ENCODE assay signal across 14 cellular contexts in the genomic region with DNA sequence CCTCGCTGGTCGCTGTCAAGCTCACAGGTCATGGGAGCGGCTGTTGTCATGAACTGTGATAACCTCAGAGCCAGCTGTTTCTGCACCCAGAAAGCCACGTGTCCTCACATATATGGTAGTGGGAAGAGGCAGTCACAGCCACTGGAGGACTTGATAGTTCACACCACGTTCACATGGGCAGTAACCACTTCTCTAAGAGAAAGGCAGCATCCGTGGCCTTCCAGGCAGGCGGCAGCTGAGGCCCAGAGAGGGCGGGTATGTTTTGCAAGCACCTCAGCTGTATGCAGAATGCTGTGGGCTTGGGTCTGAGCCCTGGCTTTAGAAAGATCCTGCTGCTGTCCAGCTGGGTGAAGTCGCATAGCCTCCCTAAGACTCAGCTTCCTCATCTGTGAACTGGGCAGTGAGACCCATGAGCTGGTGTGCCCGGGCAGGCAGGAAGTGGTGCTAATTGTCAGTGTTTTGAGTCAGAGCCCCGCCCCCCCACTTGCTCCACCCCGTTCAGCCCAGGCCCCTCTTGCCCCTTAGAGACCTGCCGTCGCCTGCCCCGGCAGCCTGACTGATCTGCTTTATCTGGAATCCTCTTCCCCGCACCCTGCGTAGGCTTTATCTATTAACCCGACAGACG. TPM values are rescaled to one million over a fixed set of nuclear protein-coding genes. Genes with fewer than 3 reads are reported as not detected.
DNase-seq lines count a peak whose midpoint lies in the region; ATAC-seq, FAIRE-seq and TF ChIP-seq lines count a peak whose summit lies in the region.
"Had no signal": no experiment of that assay in that cellular context is flagged by ENCODE, and none has a peak within 500 bp of the region (broad histone marks: within the 10 kb centered on the region; RNA-seq: fewer than 3 reads in every experiment).

No MANE protein-coding gene starts in this region.

- no peak overlapping the region for H2BK15ac ChIP-seq in mesenchymal stem cell (ENCODE audit: low read depth, poor library complexity, severe bottlenecking)

- no peak overlapping the region for H3K23ac ChIP-seq in mesenchymal stem cell (ENCODE audit: low read length in 2 of 2)

- H2BK5ac ChIP-seq in mesenchymal stem cell (ENCODE audit: low read depth, low read length, poor library complexity, severe bottlenecking): no peak overlapping the region

- H2BK120ac ChIP-seq in mesenchymal stem cell (ENCODE audit: low read depth, low read length): no peak overlapping the region

- H3K79me1 ChIP-seq in mesenchymal stem cell (replicated peaks; ENCODE audit: low read length, poor library complexity, severe bottlenecking): peaks cover 11% of the 10 kb centered on the region

- H3K4me2 ChIP-seq in mesenchymal stem cell (ENCODE audit: low read length, poor library complexity, severe bottlenecking): no peak overlapping the region

- H3K27ac Mint-ChIP-seq in activated naive CD8-positive, alpha-beta T cell treated with anti-CD3 and anti-CD28 coated beads, Interleukin-2, amount 50 U/mL, for 24 hours: no peak overlapping the region
- no peak overlapping the region for H3K27ac Mint-ChIP-seq in activated naive CD8-positive, alpha-beta T cell treated with anti-CD3 and anti-CD28 coated beads for 36 hours

- peak overlapping the region; percentile 15 for H3K4me3 Mint-ChIP-seq in activated naive CD8-positive, alpha-beta T cell treated with anti-CD3 and anti-CD28 coated beads, Interleukin-2, amount 50 U/mL, for 24 hours
- no peak overlapping the region for H3K4me3 Mint-ChIP-seq in activated naive CD8-positive, alpha-beta T cell treated with anti-CD3 and anti-CD28 coated beads for 36 hours

- no peak for DNase-seq in activated naive CD8-positive, alpha-beta T cell treated with anti-CD3 and anti-CD28 coated beads, Interleukin-2, amount 50 U/mL, for 24 hours
- no peak for DNase-seq in activated naive CD8-positive, alpha-beta T cell treated with anti-CD3 and anti-CD28 coated beads for 36 hours
- DNase-seq in bronchial epithelial cell (ENCODE audit: low read depth) (no peak), mesenchymal stem cell (no peak), superior temporal gyrus (ENCODE audit: extremely low spot score) (peak; percentile 14), T-helper 9 cell (no peak)
- DNase-seq in stimulated activated CD4-positive, alpha-beta T cell treated with anti-CD3 and anti-CD28 coated beads, Interleukin-4, amount 100 ng/mL, for 24 hours: no peak
- DNase-seq: EL, NCI-H510A had no signal

- no peak overlapping the region for H3K9ac ChIP-seq in mesenchymal stem cell (ENCODE audit: low read length)

- peaks cover 2% of the 10 kb centered on the region for H3K4me1 Mint-ChIP-seq in activated naive CD8-positive, alpha-beta T cell treated with anti-CD3 and anti-CD28 coated beads, Interleukin-2, amount 50 U/mL, for 24 hours
- H3K4me1 Mint-ChIP-seq in activated naive CD8-positive, alpha-beta T cell treated with anti-CD3 and anti-CD28 coated beads for 36 hours: no peaks in the 10 kb centered on the region

- no peak overlapping the region for H3K18ac ChIP-seq in mesenchymal stem cell (ENCODE audit: low read depth in 1 of 2, low read length in 2 of 2)

- H3K27me3 Mint-ChIP-seq in activated naive CD8-positive, alpha-beta T cell treated with anti-CD3 and anti-CD28 coated beads, Interleukin-2, amount 50 U/mL, for 24 hours: no peaks in the 10 kb centered on the region
- no peaks in the 10 kb centered on the region for H3K27me3 Mint-ChIP-seq in activated naive CD8-positive, alpha-beta T cell treated with anti-CD3 and anti-CD28 coated beads for 36 hours

- no peaks in the 10 kb centered on the region for H3K4me1 ChIP-seq in mesenchymal stem cell (ENCODE audit: control insufficient read depth, insufficient read depth, low read depth, low read length)
- H3K4me1 ChIP-seq: prostate gland, vagina had no signal

- H4K91ac ChIP-seq in mesenchymal stem cell (ENCODE audit: low read length): peak overlapping the region; percentile 16

- no peak overlapping the region for H3K14ac ChIP-seq in mesenchymal stem cell (ENCODE audit: low read length in 2 of 2)

- H3K27ac ChIP-seq in mesenchymal stem cell (ENCODE audit: low read length, poor library complexity, severe bottlenecking): no peak overlapping the region
- H3K27ac ChIP-seq: prostate gland, vagina had no signal

- no peak overlapping the region for H4K8ac ChIP-seq in mesenchymal stem cell (ENCODE audit: low read length)

- peaks cover 11% of the 10 kb centered on the region for H3K36me3 Mint-ChIP-seq in activated naive CD8-positive, alpha-beta T cell treated with anti-CD3 and anti-CD28 coated beads, Interleukin-2, amount 50 U/mL, for 24 hours (ENCODE audit: low read depth)
- peaks cover 6% of the 10 kb centered on the region for H3K36me3 Mint-ChIP-seq in activated naive CD8-positive, alpha-beta T cell treated with anti-CD3 and anti-CD28 coated beads for 36 hours

- peak; percentile 11 for ATAC-seq in activated naive CD8-positive, alpha-beta T cell treated with anti-CD3 and anti-CD28 coated beads, Interleukin-2, amount 50 U/mL, for 24 hours
- ATAC-seq in HG03565 (IDR thresholded peaks at IDR 0.05; ENCODE audit: unreplicated experiment): no peak

- 87% methylated on average over 19 of the region's 19 CpGs for WGBS in mesenchymal stem cell

- H3K36me3 ChIP-seq in bronchial epithelial cell (ENCODE audit: control insufficient read depth, insufficient read depth, low read length): peaks cover 14% of the 10 kb centered on the region
- peaks cover 76 to 87% of the 10 kb centered on the region in 2 experiments for H3K36me3 ChIP-seq in mesenchymal stem cell (ENCODE audit: control insufficient read depth in 1 of 2, insufficient read depth in 2 of 2, low read depth in 1 of 2, low read length in 2 of 2)

- H3K4ac ChIP-seq in mesenchymal stem cell (ENCODE audit: low read depth in 1 of 2, low read length in 2 of 2): no peak overlapping the region

- H3K27me3 ChIP-seq in bronchial epithelial cell (ENCODE audit: control insufficient read depth, insufficient read depth, low read length) (no peaks in the 10 kb centered on the region), mesenchymal stem cell (ENCODE audit: control insufficient read depth in 1 of 2, insufficient read depth in 1 of 2, low read length in 2 of 2) (no peaks in the 10 kb centered on the region)
- H3K27me3 ChIP-seq: vagina had no signal

- no peak overlapping the region for H2BK12ac ChIP-seq in mesenchymal stem cell (ENCODE audit: low read length in 2 of 2)

- FAIRE-seq in bronchial epithelial cell (lab: Jason Lieb, UNC): peak; percentile 13
- FAIRE-seq: H54, keratinocyte had no signal

- no peak overlapping the region for H3K4me3 ChIP-seq in bronchial epithelial cell (ENCODE audit: low read depth, low read length)
- no peak overlapping the region for H3K4me3 ChIP-seq in mesenchymal stem cell (ENCODE audit: insufficient read depth in 1 of 2, low read depth in 1 of 2, low read length in 2 of 2)
- H3K4me3 ChIP-seq: prostate gland, vagina had no signal

- H2AFZ ChIP-seq in mesenchymal stem cell (ENCODE audit: low read depth, low read length): no peak overlapping the region

- no peak for TF ChIP-seq CTCF in bronchial epithelial cell (IDR thresholded peaks at IDR 0.05; ENCODE audit: insufficient read depth, low read length, severe bottlenecking)

- no peaks in the 10 kb centered on the region for H3K9me3 Mint-ChIP-seq in activated naive CD8-positive, alpha-beta T cell treated with anti-CD3 and anti-CD28 coated beads, Interleukin-2, amount 50 U/mL, for 24 hours
- H3K9me3 Mint-ChIP-seq in activated naive CD8-positive, alpha-beta T cell treated with anti-CD3 and anti-CD28 coated beads for 36 hours: no peaks in the 10 kb centered on the region

- no peaks in the 10 kb centered on the region for H3K9me3 ChIP-seq in mesenchymal stem cell (ENCODE audit: control insufficient read depth, low read length)
- H3K9me3 ChIP-seq: prostate gland, vagina had no signal

- H2AK5ac ChIP-seq in mesenchymal stem cell (ENCODE audit: low read length, severe bottlenecking): no peak overlapping the region

RNA-seq across cellular contexts. Expression of gene TTC38, which starts 13.3 kb away (rescaled TPM):
- total RNA-seq in activated naive CD8-positive, alpha-beta T cell treated with anti-CD3 and anti-CD28 coated beads for 36 hours: 1 to 10 TPM; 6.6 to 7.9 TPM
- 5.4 and 8.4 TPM in 2 replicates for total RNA-seq in bronchial epithelial cell
- polyA plus RNA-seq in mesenchymal stem cell (2013, experiment 1 of 2): 14.3 TPM
- polyA plus RNA-seq in mesenchymal stem cell (2013, experiment 2 of 2): 14.1 TPM

RNA-seq across cellular contexts. Expression of gene GTSE1, which starts 15.6 kb away (rescaled TPM):
- total RNA-seq in activated naive CD8-positive, alpha-beta T cell treated with anti-CD3 and anti-CD28 coated beads for 36 hours: 10 to 100 TPM; 37.3 to 42.0 TPM
- 0.13 and 0.26 TPM in 2 replicates for total RNA-seq in bronchial epithelial cell
- polyA plus RNA-seq in mesenchymal stem cell (2013, experiment 1 of 2): 3.9 TPM
- polyA plus RNA-seq in mesenchymal stem cell (2013, experiment 2 of 2): 3.8 TPM

RNA-seq across cellular contexts. Expression of gene PKDREJ, which starts 18.0 kb away (rescaled TPM):
- total RNA-seq in activated naive CD8-positive, alpha-beta T cell treated with anti-CD3 and anti-CD28 coated beads for 36 hours: not detected
- not detected in 2 replicates for total RNA-seq in bronchial epithelial cell
- under 0.01 TPM for polyA plus RNA-seq in mesenchymal stem cell (2013, experiment 1 of 2)
- polyA plus RNA-seq in mesenchymal stem cell (2013, experiment 2 of 2): under 0.01 TPM
- total RNA-seq: vagina had no signal

RNA-seq across cellular contexts. Expression of gene CDPF1, which starts 31.0 kb away (rescaled TPM):
- 10 to 100 TPM in 1 of 2 experiments, 1 to 10 TPM in 1; 8.4 to 10.7 TPM for total RNA-seq in activated naive CD8-positive, alpha-beta T cell treated with anti-CD3 and anti-CD28 coated beads for 36 hours
- 8.7 and 9.5 TPM in 2 replicates for total RNA-seq in bronchial epithelial cell
- 9.7 TPM for polyA plus RNA-seq in mesenchymal stem cell (2013, experiment 1 of 2)
- 9.2 TPM for polyA plus RNA-seq in mesenchymal stem cell (2013, experiment 2 of 2)

RNA-seq across cellular contexts. Expression of gene TRMU, which starts 54.4 kb away (rescaled TPM):
- total RNA-seq in activated naive CD8-positive, alpha-beta T cell treated with anti-CD3 and anti-CD28 coated beads for 36 hours: 10 to 100 TPM; 60.2 to 70.0 TPM
- total RNA-seq in bronchial epithelial cell: 32.3 and 38.7 TPM in 2 replicates
- 15.7 TPM for polyA plus RNA-seq in mesenchymal stem cell (2013, experiment 1 of 2)
- 15.2 TPM for polyA plus RNA-seq in mesenchymal stem cell (2013, experiment 2 of 2)

Comparison
In these comparisons a context has a peak if more than half of its experiments do, and no peak if none do; other contexts are left out.
1. RNA of gene GTSE1, which starts 15.6 kb away (total RNA-seq): 37.3 to 42.0 TPM in activated naive CD8-positive, alpha-beta T cell treated with anti-CD3 and anti-CD28 coated beads for 36 hours; 0.13 to 0.26 TPM in bronchial epithelial cell; every median in the first group is over 10 times any median in the second.